In genomic region chr9:35611230-35611797, GRCh38 we compare ENCODE assay signal across 8 cellular contexts. TPM values are rescaled to one million over a fixed set of nuclear protein-coding genes. Genes with fewer than 3 reads are reported as not detected.
A peak's percentile ranks its signal among the peaks of the same experiment; 100 is the strongest.
DNase-seq lines count a peak whose midpoint lies in the region; ATAC-seq and TF ChIP-seq lines count a peak whose summit lies in the region.

No MANE protein-coding gene starts in this region.

- H3K27me3 ChIP-seq in Karpas-422 (ENCODE audit: low read length): no peaks in the 10 kb centered on the region

- no peak overlapping the region for H2AFZ ChIP-seq in Karpas-422 (ENCODE audit: low read length)

- H4K20me1 ChIP-seq in Karpas-422 (ENCODE audit: insufficient read depth, low read depth, low read length): no peaks in the 10 kb centered on the region

- no peak overlapping the region for H3K27ac ChIP-seq in Karpas-422 (ENCODE audit: low read length)
- H3K27ac ChIP-seq in coronary artery: no peak overlapping the region

- H3K4me2 ChIP-seq in Karpas-422 (ENCODE audit: low read depth, low read length, poor library complexity, severe bottlenecking): no peak overlapping the region

- no peaks in the 10 kb centered on the region for H3K36me3 ChIP-seq in Karpas-422 (ENCODE audit: insufficient read depth, low read length)

- H3K4me1 ChIP-seq in Karpas-422 (ENCODE audit: low read length): peaks cover 8% of the 10 kb centered on the region

- no peaks in the 10 kb centered on the region for H3K9me3 ChIP-seq in Karpas-422 (ENCODE audit: low read length)

- no peak for ATAC-seq in GM21717 (IDR thresholded peaks at IDR 0.05; ENCODE audit: unreplicated experiment)

- H3K79me2 ChIP-seq in Karpas-422 (ENCODE audit: low read length): peaks cover 8% of the 10 kb centered on the region

- DNase-seq in NCI-H2171 treated with DMSO at 0.1 percent for 48 hours (lab: John Stamatoyannopoulos, UW): peak; percentile 9
- no peak for DNase-seq in NCI-H2171 (lab: John Stamatoyannopoulos, UW)
- DNase-seq in Karpas-422: peak; percentile 85
- no peak for DNase-seq in coronary artery (ENCODE audit: low spot score)
- peak; percentile 72 for DNase-seq in medulla oblongata (ENCODE audit: extremely low spot score)
- peak; percentile 56 for DNase-seq in stimulated activated naive CD4-positive, alpha-beta T cell treated with Interleukin-2 at 50 U/mL for 16 hours (lab: John Stamatoyannopoulos, UW)

- no peak overlapping the region for H3K9ac ChIP-seq in Karpas-422 (ENCODE audit: low read length)

- no peak overlapping the region for H3K4me3 ChIP-seq in Karpas-422 (ENCODE audit: low read length)
- no peak overlapping the region for H3K4me3 ChIP-seq in WI38 (ENCODE audit: low read depth, low read length)
- no peak overlapping the region for H3K4me3 ChIP-seq in coronary artery

- no peaks in the 10 kb centered on the region for H3K9me2 ChIP-seq in Karpas-422 (replicated peaks; ENCODE audit: insufficient read depth, low read length)

- peak; percentile 77 for TF ChIP-seq CTCF in WI38 (IDR thresholded peaks at IDR 0.05; ENCODE audit: low read depth, low read length)
- TF ChIP-seq CTCF in coronary artery (IDR thresholded peaks at IDR 0.05): peak; percentile 37

RNA-seq across cellular contexts. Expression of gene TESK1, which starts 6.3 kb away (rescaled TPM):
- 20.2 and 30.6 TPM in 2 replicates for total RNA-seq in Karpas-422 (2014; rRNA removed; shearing (Covaris generic); ENCODE audit: low replicate concordance)

RNA-seq across cellular contexts. Expression of gene CD72, which starts 6.9 kb away (rescaled TPM):
- 5.6 and 7.8 TPM in 2 replicates for total RNA-seq in Karpas-422 (2014; rRNA removed; shearing (Covaris generic); ENCODE audit: low replicate concordance)

RNA-seq across cellular contexts. Expression of gene SIT1, which starts 39.4 kb away (rescaled TPM):
- total RNA-seq in Karpas-422 (2014; rRNA removed; shearing (Covaris generic); ENCODE audit: low replicate concordance): 97.6 and 117 TPM in 2 replicates

RNA-seq across cellular contexts. Expression of gene RMRP, which starts 46.5 kb away (rescaled TPM):
- total RNA-seq in Karpas-422 (2014; rRNA removed; shearing (Covaris generic); ENCODE audit: low replicate concordance): 23,349 and 56,129 TPM in 2 replicates

RNA-seq across cellular contexts. Expression of gene CCDC107, which starts 46.8 kb away (rescaled TPM):
- total RNA-seq in Karpas-422 (2014; rRNA removed; shearing (Covaris generic); ENCODE audit: low replicate concordance): 13.2 and 24.0 TPM in 2 replicates

Comparison
In these comparisons a context has a peak if more than half of its experiments do, and no peak if none do; other contexts are left out.
1. DNase-seq: peak in NCI-H2171 treated with DMSO at 0.1 percent for 48 hours (single experiment), Karpas-422 (single experiment), medulla oblongata (single experiment) and stimulated activated naive CD4-positive, alpha-beta T cell treated with Interleukin-2 at 50 U/mL for 16 hours (single experiment); none in NCI-H2171 (single experiment) and coronary artery (single experiment).